Comparison of ENCODE assay signal across 9 cellular contexts in genomic region chr12:48795550-48796455, GRCh38. TPM values are rescaled to one million over a fixed set of nuclear protein-coding genes. Genes with fewer than 3 reads are reported as not detected.
DNase-seq lines count a peak whose midpoint lies in the region; ATAC-seq and TF ChIP-seq lines count a peak whose summit lies in the region.
"Had no signal": no experiment of that assay in that cellular context is flagged by ENCODE, and none has a peak within 500 bp of the region (broad histone marks: within the 10 kb centered on the region; RNA-seq: fewer than 3 reads in every experiment).

No MANE protein-coding gene starts in this region.

- no peak for TF ChIP-seq EP300 in neural cell (conservative IDR thresholded peaks at IDR 0.05; ENCODE audit: poor library complexity, severe bottlenecking)

- H3K4me3 ChIP-seq in PC-3 (ENCODE audit: low read length) (no peak overlapping the region), neural cell (ENCODE audit: low read length) (no peak overlapping the region), upper lobe of right lung (no peak overlapping the region)

- no peak overlapping the region for H3K4me3 Mint-ChIP-seq in activated T-helper 1 cell treated with anti-CD3 and anti-CD28 coated beads, Interleukin-12 subunit alpha, Interleukin-12 subunit beta, Interleukin-2, Interleukin-4 antibody, amounts not matched to agents 30 ng/mL and 10 ng/mL and 1 ng/mL, durations not matched to agents 14 hours and 24 hours and 36 hours
- H3K4me3 Mint-ChIP-seq: dendritic cell treated with granulocyte-macrophage colony-stimulating factor and Interleukin-4, amounts not matched to agents 40 ng/mL and 50 ng/mL, for 4 days had no signal

- no peaks in the 10 kb centered on the region for H3K9me3 Mint-ChIP-seq in activated T-helper 1 cell treated with anti-CD3 and anti-CD28 coated beads, Interleukin-12 subunit alpha, Interleukin-12 subunit beta, Interleukin-2, Interleukin-4 antibody, amounts not matched to agents 30 ng/mL and 10 ng/mL and 1 ng/mL, durations not matched to agents 14 hours and 24 hours and 36 hours
- H3K9me3 Mint-ChIP-seq: dendritic cell treated with granulocyte-macrophage colony-stimulating factor and Interleukin-4, amounts not matched to agents 40 ng/mL and 50 ng/mL, for 4 days had no signal

- H3K79me2 ChIP-seq in PC-3 (ENCODE audit: low read length) (no peaks in the 10 kb centered on the region), neural cell (replicated peaks; ENCODE audit: insufficient read depth, low read length) (no peaks in the 10 kb centered on the region)

- peaks cover 5% of the 10 kb centered on the region for H3K4me1 Mint-ChIP-seq in activated T-helper 1 cell treated with anti-CD3 and anti-CD28 coated beads, Interleukin-12 subunit alpha, Interleukin-12 subunit beta, Interleukin-2, Interleukin-4 antibody, amounts not matched to agents 30 ng/mL and 10 ng/mL and 1 ng/mL, durations not matched to agents 14 hours and 24 hours and 36 hours (ENCODE audit: low read depth)

- no peaks in the 10 kb centered on the region for H3F3A ChIP-seq in PC-3 (ENCODE audit: low read length, unreplicated experiment)
- no peaks in the 10 kb centered on the region for H3F3A ChIP-seq in neural cell (ENCODE audit: insufficient read depth, low read length, poor library complexity, severe bottlenecking)

- DNase-seq in G401 (ENCODE audit: low spot score) (peak; percentile 85), KG1 (lab: John Stamatoyannopoulos, UW) (peak; percentile 50), PC-3 (peak; percentile 93), fibroblast of peridontal ligament (ENCODE audit: extremely low read depth) (peak; percentile 85), upper lobe of right lung (no peak)
- DNase-seq in activated T-helper 1 cell treated with anti-CD3 and anti-CD28 coated beads, Interleukin-12 subunit alpha, Interleukin-12 subunit beta, Interleukin-2, Interleukin-4 antibody, amounts not matched to agents 30 ng/mL and 10 ng/mL and 1 ng/mL, durations not matched to agents 14 hours and 24 hours and 36 hours (ENCODE audit: low spot score): peak; percentile 26

- CTCF ChIA-PET in PC-3 (lab: Charles Lee): interaction anchor here (1.5 kb wide), 1 partner anchor 42 kb away, joined by 15 read pairs; no protein-coding TSS in a partner anchor

- in situ Hi-C loops in G401 (cut with HindIII; ENCODE audit: low sequenced_read_pairs): no loop called here

- intact Hi-C loops in PC-3 (cut with micrococcal nuclease): loop anchor here (1.0 to 5.0 kb wide), 2 partner anchors 43 to 254 kb away; no protein-coding TSS in a partner anchor
- intact Hi-C loops in activated T-helper 1 cell treated with anti-CD3 and anti-CD28 coated beads, Interleukin-12 subunit alpha, Interleukin-12 subunit beta, Interleukin-2, Interleukin-4 antibody, amounts not matched to agents 30 ng/mL and 10 ng/mL and 1 ng/mL, durations not matched to agents 14 hours and 24 hours and 36 hours (cut with micrococcal nuclease): loop anchor here (1.0 kb wide), 4 partner anchors 43 to 254 kb away; partner anchors contain the start of genes CCNT1 and KANSL2
- intact Hi-C loops in upper lobe of right lung (cut with DNase I): loop anchor here (1.0 kb wide), 1 partner anchor 43 kb away; no protein-coding TSS in a partner anchor

- H3K4me1 ChIP-seq in PC-3 (ENCODE audit: insufficient read depth, low read length) (peaks cover 10% of the 10 kb centered on the region), upper lobe of right lung (peaks cover 4% of the 10 kb centered on the region)

- TF ChIP-seq CTCF in PC-3 (conservative IDR thresholded peaks at IDR 0.05; ENCODE audit: low read depth, low read length): peak; percentile 98
- peak; percentile 92 for TF ChIP-seq CTCF in neural cell (IDR thresholded peaks at IDR 0.05; ENCODE audit: poor library complexity, severe bottlenecking)
- TF ChIP-seq CTCF in upper lobe of right lung (IDR thresholded peaks at IDR 0.05): peak; percentile 94

- peak; percentile 92 for TF ChIP-seq RAD21 in neural cell (conservative IDR thresholded peaks at IDR 0.05)

- no peak overlapping the region for H3K4me2 ChIP-seq in PC-3 (ENCODE audit: low read length)
- H3K4me2 ChIP-seq in neural cell (ENCODE audit: low read length): no peak overlapping the region

- BruUV-seq in PC-3 (replicated peaks; lab: Mats Ljungman, UMichigan): no TSS peak

- no peaks in the 10 kb centered on the region for H4K20me1 ChIP-seq in PC-3 (ENCODE audit: low read length)
- H4K20me1 ChIP-seq in neural cell (ENCODE audit: insufficient read depth): no peaks in the 10 kb centered on the region

- H3K9me3 ChIP-seq in PC-3 (ENCODE audit: low read length): no peaks in the 10 kb centered on the region
- H3K9me3 ChIP-seq in neural cell (ENCODE audit: low read length): no peaks in the 10 kb centered on the region
- no peaks in the 10 kb centered on the region for H3K9me3 ChIP-seq in upper lobe of right lung

- ATAC-seq in PC-3: peak; percentile 92
- peak; percentile 98 for ATAC-seq in upper lobe of right lung
- no peak for ATAC-seq in GM18867 (IDR thresholded peaks at IDR 0.05; ENCODE audit: unreplicated experiment)

- H3K9ac ChIP-seq in PC-3 (ENCODE audit: low read length) (no peak overlapping the region), neural cell (ENCODE audit: low read length) (no peak overlapping the region)

- POLR2A ChIA-PET in PC-3 (lab: Charles Lee; ENCODE audit: unreplicated experiment): no interaction called here

- H3K27me3 ChIP-seq in PC-3 (ENCODE audit: low read length) (no peaks in the 10 kb centered on the region), neural cell (ENCODE audit: insufficient read depth, low read depth, low read length) (no peaks in the 10 kb centered on the region), upper lobe of right lung (peaks cover 5% of the 10 kb centered on the region)

- H3K27me3 Mint-ChIP-seq in activated T-helper 1 cell treated with anti-CD3 and anti-CD28 coated beads, Interleukin-12 subunit alpha, Interleukin-12 subunit beta, Interleukin-2, Interleukin-4 antibody, amounts not matched to agents 30 ng/mL and 10 ng/mL and 1 ng/mL, durations not matched to agents 14 hours and 24 hours and 36 hours (ENCODE audit: insufficient read depth): peaks cover 10% of the 10 kb centered on the region

- peak overlapping the region; percentile 81 for H2AFZ ChIP-seq in PC-3 (ENCODE audit: low read length)
- H2AFZ ChIP-seq in neural cell (ENCODE audit: low read depth, low read length): no peak overlapping the region

- no peaks in the 10 kb centered on the region for H3K36me3 ChIP-seq in PC-3 (ENCODE audit: low read depth, low read length)
- H3K36me3 ChIP-seq in neural cell (ENCODE audit: insufficient read depth, low read length): no peaks in the 10 kb centered on the region
- no peaks in the 10 kb centered on the region for H3K36me3 ChIP-seq in upper lobe of right lung

- no peaks in the 10 kb centered on the region for H3K36me3 Mint-ChIP-seq in activated T-helper 1 cell treated with anti-CD3 and anti-CD28 coated beads, Interleukin-12 subunit alpha, Interleukin-12 subunit beta, Interleukin-2, Interleukin-4 antibody, amounts not matched to agents 30 ng/mL and 10 ng/mL and 1 ng/mL, durations not matched to agents 14 hours and 24 hours and 36 hours (ENCODE audit: low read depth)

- H3K9me2 ChIP-seq in PC-3 (replicated peaks; ENCODE audit: low read length) (no peaks in the 10 kb centered on the region), neural cell (ENCODE audit: insufficient read depth, low read length) (no peaks in the 10 kb centered on the region)

- H3K27ac ChIP-seq in PC-3 (ENCODE audit: low read length): no peak overlapping the region
- no peak overlapping the region for H3K27ac ChIP-seq in neural cell (ENCODE audit: low read length)
- no peak overlapping the region for H3K27ac ChIP-seq in upper lobe of right lung

- H3K27ac Mint-ChIP-seq in activated T-helper 1 cell treated with anti-CD3 and anti-CD28 coated beads, Interleukin-12 subunit alpha, Interleukin-12 subunit beta, Interleukin-2, Interleukin-4 antibody, amounts not matched to agents 30 ng/mL and 10 ng/mL and 1 ng/mL, durations not matched to agents 14 hours and 24 hours and 36 hours: no peak overlapping the region
- H3K27ac Mint-ChIP-seq: dendritic cell treated with granulocyte-macrophage colony-stimulating factor and Interleukin-4, amounts not matched to agents 40 ng/mL and 50 ng/mL, for 4 days had no signal

TF ChIP-seq in neural cell, 6 proteins besides CTCF, POLR2A, EP300 and RAD21:
- TF ChIP-seq MXI1 (conservative IDR thresholded peaks at IDR 0.05; ENCODE audit: poor library complexity, severe bottlenecking) (no peak), SMC3 (conservative IDR thresholded peaks at IDR 0.05; ENCODE audit: poor library complexity) (peak; percentile 91)

RNA-seq across cellular contexts. Expression of gene ADCY6, which starts 6.9 kb away (rescaled TPM):
- 23.1 and 29.8 TPM in 2 replicates for total RNA-seq in G401 (2014; rRNA removed; shearing (Covaris generic))
- total RNA-seq in PC-3 (2014; rRNA removed) (19.0 and 24.4 TPM in 2 replicates), upper lobe of right lung (42.9 TPM)
- 0.32 and 0.78 TPM in 2 replicates for total RNA-seq in activated T-helper 1 cell treated with anti-CD3 and anti-CD28 coated beads, Interleukin-12 subunit alpha, Interleukin-12 subunit beta, Interleukin-2, Interleukin-4 antibody, amounts not matched to agents 30 ng/mL and 10 ng/mL and 1 ng/mL, durations not matched to agents 14 hours and 24 hours and 36 hours
- 43.1 and 48.2 TPM in 2 replicates for polyA plus RNA-seq in neural cell
- 33.9 and 36.3 TPM in 2 replicates for polyA minus RNA-seq in neural cell

RNA-seq across cellular contexts. Expression of gene CACNB3, which starts 22.5 kb away (rescaled TPM):
- 2.9 and 17.2 TPM in 2 replicates for total RNA-seq in G401 (2014; rRNA removed; shearing (Covaris generic))
- total RNA-seq in PC-3 (2014; rRNA removed) (21.4 and 32.9 TPM in 2 replicates), upper lobe of right lung (24.4 TPM)
- 11.4 and 13.1 TPM in 2 replicates for total RNA-seq in activated T-helper 1 cell treated with anti-CD3 and anti-CD28 coated beads, Interleukin-12 subunit alpha, Interleukin-12 subunit beta, Interleukin-2, Interleukin-4 antibody, amounts not matched to agents 30 ng/mL and 10 ng/mL and 1 ng/mL, durations not matched to agents 14 hours and 24 hours and 36 hours
- polyA plus RNA-seq in neural cell: 123 and 129 TPM in 2 replicates
- polyA minus RNA-seq in neural cell: 97.0 and 102 TPM in 2 replicates

RNA-seq across cellular contexts. Expression of gene DDX23, which starts 56.2 kb away (rescaled TPM):
- 73.4 and 87.1 TPM in 2 replicates for total RNA-seq in G401 (2014; rRNA removed; shearing (Covaris generic))
- total RNA-seq in PC-3 (2014; rRNA removed) (102 and 105 TPM in 2 replicates), upper lobe of right lung (77.2 TPM)
- 120 and 127 TPM in 2 replicates for total RNA-seq in activated T-helper 1 cell treated with anti-CD3 and anti-CD28 coated beads, Interleukin-12 subunit alpha, Interleukin-12 subunit beta, Interleukin-2, Interleukin-4 antibody, amounts not matched to agents 30 ng/mL and 10 ng/mL and 1 ng/mL, durations not matched to agents 14 hours and 24 hours and 36 hours
- 94.6 and 96.5 TPM in 2 replicates for polyA plus RNA-seq in neural cell
- 68.2 and 73.7 TPM in 2 replicates for polyA minus RNA-seq in neural cell

Comparison
In these comparisons a context has a peak if more than half of its experiments do, and no peak if none do; other contexts are left out.
1. RNA of gene ADCY6, which starts 6.9 kb away (total RNA-seq): 42.9 TPM in upper lobe of right lung (single experiment), 23.1 to 29.8 TPM in G401 and 19.0 to 24.4 TPM in PC-3; 0.32 to 0.78 TPM in activated T-helper 1 cell treated with anti-CD3 and anti-CD28 coated beads, Interleukin-12 subunit alpha, Interleukin-12 subunit beta, Interleukin-2, Interleukin-4 antibody, amounts not matched to agents 30 ng/mL and 10 ng/mL and 1 ng/mL, durations not matched to agents 14 hours and 24 hours and 36 hours; every median in the first group is over 10 times any median in the second.
2. Peak in every context shown above with its lines, with median percentiles within 50 percentile points of each other: CTCF ChIP-seq.